18 cellular contexts compared by ENCODE assay signal in genomic region chr21:43664358-43664757, GRCh38.
"Had no signal": no experiment of that assay in that cellular context is flagged by ENCODE, and none has a peak within 500 bp of the region (broad histone marks: within the 10 kb centered on the region; RNA-seq: fewer than 3 reads in every experiment).

No MANE protein-coding gene starts in this region.

- H3K27me3 Mint-ChIP-seq: natural killer cell treated with Interleukin-12 subunit alpha and Interleukin-12 subunit beta and Interleukin-15 and Interleukin-18, amount 100 ng/mL, for 72 hours had no signal

- ATAC-seq: activated CD4-positive, CD25-positive, alpha-beta regulatory T cell treated with anti-CD3 and anti-CD28 coated beads, Interleukin-2, amount 50 U/mL, for 24 hours; natural killer cell treated with Interleukin-12 subunit alpha and Interleukin-12 subunit beta and Interleukin-15 and Interleukin-18, amount 100 ng/mL, for 72 hours; sciatic nerve; stimulated activated effector memory CD8-positive, alpha-beta T cell treated with anti-CD3 and anti-CD28 coated beads, Interleukin-12 subunit alpha, Interleukin-12 subunit beta, amount 100 ng/mL, for 72 hours had no signal

- H3K4me3 Mint-ChIP-seq: mesothelial cell of epicardium; natural killer cell treated with Interleukin-12 subunit alpha and Interleukin-12 subunit beta and Interleukin-15 and Interleukin-18, amount 100 ng/mL, for 72 hours; stimulated activated effector memory CD8-positive, alpha-beta T cell treated with anti-CD3 and anti-CD28 coated beads, Interleukin-12 subunit alpha, Interleukin-12 subunit beta, amount 100 ng/mL, for 72 hours had no signal

- DNase-seq: activated CD4-positive, alpha-beta T cell treated with anti-CD3 and anti-CD28 coated beads, Interleukin-2, amount 50 U/mL, for 48 hours; activated gamma-delta T cell treated with Interleukin-2 at 50 U/mL for 16 hours; caudate nucleus; erythroblast; head of caudate nucleus; stimulated activated CD4-positive, alpha-beta T cell treated with anti-CD3 and anti-CD28 coated beads, Interleukin-4, amount 100 ng/mL, for 24 hours; tibial artery; uterus had no signal

- H2AFZ ChIP-seq: parathyroid adenoma had no signal

- H3K27ac Mint-ChIP-seq: brain; mesothelial cell of epicardium; natural killer cell treated with Interleukin-12 subunit alpha and Interleukin-12 subunit beta and Interleukin-15 and Interleukin-18, amount 100 ng/mL, for 72 hours had no signal

- H3K9ac ChIP-seq: parathyroid adenoma had no signal

- H3K36me3 ChIP-seq: uterus had no signal

- H3K27me3 ChIP-seq: tibial artery, uterus had no signal

- H3K4me3 ChIP-seq: lung, tibial artery, uterus had no signal

- H3K9me3 ChIP-seq: tibial artery, uterus had no signal

- H3K4me1 ChIP-seq: uterus had no signal

- H3K27ac ChIP-seq: parathyroid adenoma, tibial artery, uterus had no signal

- FAIRE-seq: frontal cortex, keratinocyte had no signal
